In genomic region chr2:25403120-25403760, GRCh38 we compare ENCODE assay signal across 8 cellular contexts.
DNase-seq lines count a peak whose midpoint lies in the region; ATAC-seq and TF ChIP-seq lines count a peak whose summit lies in the region.
"Not testable (repeated sequence)": the region's sequence is repeated elsewhere in the genome, so short reads cannot be mapped to it uniquely, and the experiment has no call there.

No MANE protein-coding gene starts in this region.

- peak overlapping the region; percentile 72 for H3K27ac ChIP-seq in OCI-LY3 (ENCODE audit: low read length)

- TF ChIP-seq CTCF in GM12864 (IDR thresholded peaks at IDR 0.05; ENCODE audit: low read depth, low read length, missing control alignments); OCI-LY3 (IDR thresholded peaks at IDR 0.05; ENCODE audit: low read depth, low read length): not testable (repeated sequence)

- DNase-seq in GM12864 (ENCODE audit: low read depth) = peak; percentile 89
- DNase-seq in activated naive CD4-positive, alpha-beta T cell treated with anti-CD3 and anti-CD28 coated beads, Interleukin-2, amount 50 U/mL, for 72 hours (ENCODE audit: low spot score in 2 of 2); stimulated activated effector memory CD8-positive, alpha-beta T cell treated with anti-CD3 and anti-CD28 coated beads, Interleukin-12 subunit alpha, Interleukin-12 subunit beta, amount 100 ng/mL, for 72 hours (ENCODE audit: low spot score in 2 of 2): not testable (repeated sequence)

- H3K9me3 ChIP-seq in OCI-LY3 (ENCODE audit: insufficient read depth, low read length) = not testable (repeated sequence)

- H3K36me3 Mint-ChIP-seq in activated naive CD4-positive, alpha-beta T cell treated with anti-CD3 and anti-CD28 coated beads, Interleukin-2, amount 50 U/mL, for 72 hours; stimulated activated effector memory CD8-positive, alpha-beta T cell treated with anti-CD3 and anti-CD28 coated beads, Interleukin-12 subunit alpha, Interleukin-12 subunit beta, amount 100 ng/mL, for 72 hours: not testable (repeated sequence)

- H3K36me3 ChIP-seq in OCI-LY3 (replicated peaks; ENCODE audit: low read depth, low read length) = not testable (repeated sequence)

- H3K4me3 ChIP-seq in GM12864 (ENCODE audit: low read depth, low read length) (peak overlapping the region; percentile 13), OCI-LY3 (ENCODE audit: low read length) (peak overlapping the region; percentile 26)

- peaks cover 48% of the 10 kb centered on the region for H3K4me1 ChIP-seq in OCI-LY3 (ENCODE audit: low read length)

- H4K20me1 ChIP-seq in OCI-LY3 (ENCODE audit: insufficient read depth, low read length) = not testable (repeated sequence)

- H3K9ac ChIP-seq in OCI-LY3 (ENCODE audit: low read length) = peak overlapping the region; percentile 32; the same call in 1 of the 2 replicates

- H3K4me2 ChIP-seq in OCI-LY3 (ENCODE audit: low read length) = peak overlapping the region; percentile 57

- ATAC-seq in GM19023 (IDR thresholded peaks at IDR 0.05; ENCODE audit: unreplicated experiment) = peak; percentile 61
- peak; percentile 60 for ATAC-seq in GM21381 (IDR thresholded peaks at IDR 0.05; ENCODE audit: unreplicated experiment)
- peak; percentile 66 for ATAC-seq in HG02852 (IDR thresholded peaks at IDR 0.05; ENCODE audit: unreplicated experiment)
- peak; percentile 76 for ATAC-seq in HG03354 (IDR thresholded peaks at IDR 0.05; ENCODE audit: poor library complexity, severe bottlenecking, unreplicated experiment)
- peak; percentile 11 to 50 for ATAC-seq in activated naive CD4-positive, alpha-beta T cell treated with anti-CD3 and anti-CD28 coated beads, Interleukin-2, amount 50 U/mL, for 72 hours
- ATAC-seq in stimulated activated effector memory CD8-positive, alpha-beta T cell treated with anti-CD3 and anti-CD28 coated beads, Interleukin-12 subunit alpha, Interleukin-12 subunit beta, amount 100 ng/mL, for 72 hours = peak; percentile 82

- H2AFZ ChIP-seq in OCI-LY3 (ENCODE audit: low read depth, low read length) = not testable (repeated sequence)

- H3K9me3 Mint-ChIP-seq in activated naive CD4-positive, alpha-beta T cell treated with anti-CD3 and anti-CD28 coated beads, Interleukin-2, amount 50 U/mL, for 72 hours; stimulated activated effector memory CD8-positive, alpha-beta T cell treated with anti-CD3 and anti-CD28 coated beads, Interleukin-12 subunit alpha, Interleukin-12 subunit beta, amount 100 ng/mL, for 72 hours: not testable (repeated sequence)

- H3K4me1 Mint-ChIP-seq in stimulated activated effector memory CD8-positive, alpha-beta T cell treated with anti-CD3 and anti-CD28 coated beads, Interleukin-12 subunit alpha, Interleukin-12 subunit beta, amount 100 ng/mL, for 72 hours = peaks cover 35% of the 10 kb centered on the region

- peak overlapping the region; percentile 46 to 50 for H3K27ac Mint-ChIP-seq in activated naive CD4-positive, alpha-beta T cell treated with anti-CD3 and anti-CD28 coated beads, Interleukin-2, amount 50 U/mL, for 72 hours
- peak overlapping the region; percentile 68 for H3K27ac Mint-ChIP-seq in stimulated activated effector memory CD8-positive, alpha-beta T cell treated with anti-CD3 and anti-CD28 coated beads, Interleukin-12 subunit alpha, Interleukin-12 subunit beta, amount 100 ng/mL, for 72 hours

- H3K79me2 ChIP-seq in OCI-LY3 (ENCODE audit: low read length) = not testable (repeated sequence)

- H3K27me3 ChIP-seq in OCI-LY3 (ENCODE audit: low read depth, low read length) = not testable (repeated sequence)

- not testable (repeated sequence) for H3K4me3 Mint-ChIP-seq in stimulated activated effector memory CD8-positive, alpha-beta T cell treated with anti-CD3 and anti-CD28 coated beads, Interleukin-12 subunit alpha, Interleukin-12 subunit beta, amount 100 ng/mL, for 72 hours

Comparison
In these comparisons a context has a peak if more than half of its experiments do, and no peak if none do; other contexts are left out.
1. ATAC-seq: peak in every context shown above with its lines; median percentile 82 in stimulated activated effector memory CD8-positive, alpha-beta T cell treated with anti-CD3 and anti-CD28 coated beads, Interleukin-12 subunit alpha, Interleukin-12 subunit beta, amount 100 ng/mL, for 72 hours; 76 in HG03354; 66 in HG02852; 61 in GM19023; 60 in GM21381; 30 in activated naive CD4-positive, alpha-beta T cell treated with anti-CD3 and anti-CD28 coated beads, Interleukin-2, amount 50 U/mL, for 72 hours.